Comparison of ENCODE assay signal across 1 cellular context in the genomic region with DNA sequence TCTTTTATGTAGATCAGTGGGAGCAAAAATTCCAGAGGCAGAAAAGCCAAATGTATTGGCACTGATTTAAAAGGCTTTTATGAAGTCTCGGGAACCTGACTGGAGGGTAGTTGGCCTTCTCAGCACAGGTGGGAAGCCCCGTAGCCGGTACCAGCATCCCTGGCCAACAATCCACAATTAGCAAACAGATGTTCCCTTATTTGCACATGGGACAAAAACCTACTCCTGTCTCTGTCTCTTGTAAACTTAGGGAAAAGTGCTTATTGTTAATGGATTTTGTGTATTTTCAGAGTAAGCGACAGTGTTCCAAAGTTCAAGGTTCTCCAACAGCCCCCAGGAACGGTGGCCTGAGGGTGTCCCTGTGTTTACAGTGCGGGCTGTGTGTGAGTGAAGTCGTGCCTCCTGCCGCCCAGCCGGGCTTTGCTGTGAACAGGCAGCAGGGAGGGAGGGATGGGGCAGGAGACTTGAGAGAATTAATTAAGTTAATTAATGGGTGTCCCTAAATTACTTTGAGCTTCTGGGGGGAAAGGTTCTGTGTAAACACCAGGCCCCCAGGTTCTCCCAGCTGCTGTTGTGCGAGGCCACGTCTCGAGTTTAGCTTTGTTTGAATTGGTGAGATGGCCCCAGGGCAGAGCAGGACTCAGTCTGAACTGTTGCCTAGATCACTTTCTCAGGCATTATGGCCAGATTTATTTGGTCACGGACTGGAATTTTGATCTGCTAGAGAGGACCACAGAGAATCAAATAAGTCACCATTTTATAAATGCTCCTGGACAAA.
TF ChIP-seq lines count a peak whose summit lies in the region.

No MANE protein-coding gene starts in this region.

TF ChIP-seq in H1, 55 proteins besides CTCF, POLR2A, EP300 and RAD21 (continued from another document):
- TF ChIP-seq, protein P1, sequence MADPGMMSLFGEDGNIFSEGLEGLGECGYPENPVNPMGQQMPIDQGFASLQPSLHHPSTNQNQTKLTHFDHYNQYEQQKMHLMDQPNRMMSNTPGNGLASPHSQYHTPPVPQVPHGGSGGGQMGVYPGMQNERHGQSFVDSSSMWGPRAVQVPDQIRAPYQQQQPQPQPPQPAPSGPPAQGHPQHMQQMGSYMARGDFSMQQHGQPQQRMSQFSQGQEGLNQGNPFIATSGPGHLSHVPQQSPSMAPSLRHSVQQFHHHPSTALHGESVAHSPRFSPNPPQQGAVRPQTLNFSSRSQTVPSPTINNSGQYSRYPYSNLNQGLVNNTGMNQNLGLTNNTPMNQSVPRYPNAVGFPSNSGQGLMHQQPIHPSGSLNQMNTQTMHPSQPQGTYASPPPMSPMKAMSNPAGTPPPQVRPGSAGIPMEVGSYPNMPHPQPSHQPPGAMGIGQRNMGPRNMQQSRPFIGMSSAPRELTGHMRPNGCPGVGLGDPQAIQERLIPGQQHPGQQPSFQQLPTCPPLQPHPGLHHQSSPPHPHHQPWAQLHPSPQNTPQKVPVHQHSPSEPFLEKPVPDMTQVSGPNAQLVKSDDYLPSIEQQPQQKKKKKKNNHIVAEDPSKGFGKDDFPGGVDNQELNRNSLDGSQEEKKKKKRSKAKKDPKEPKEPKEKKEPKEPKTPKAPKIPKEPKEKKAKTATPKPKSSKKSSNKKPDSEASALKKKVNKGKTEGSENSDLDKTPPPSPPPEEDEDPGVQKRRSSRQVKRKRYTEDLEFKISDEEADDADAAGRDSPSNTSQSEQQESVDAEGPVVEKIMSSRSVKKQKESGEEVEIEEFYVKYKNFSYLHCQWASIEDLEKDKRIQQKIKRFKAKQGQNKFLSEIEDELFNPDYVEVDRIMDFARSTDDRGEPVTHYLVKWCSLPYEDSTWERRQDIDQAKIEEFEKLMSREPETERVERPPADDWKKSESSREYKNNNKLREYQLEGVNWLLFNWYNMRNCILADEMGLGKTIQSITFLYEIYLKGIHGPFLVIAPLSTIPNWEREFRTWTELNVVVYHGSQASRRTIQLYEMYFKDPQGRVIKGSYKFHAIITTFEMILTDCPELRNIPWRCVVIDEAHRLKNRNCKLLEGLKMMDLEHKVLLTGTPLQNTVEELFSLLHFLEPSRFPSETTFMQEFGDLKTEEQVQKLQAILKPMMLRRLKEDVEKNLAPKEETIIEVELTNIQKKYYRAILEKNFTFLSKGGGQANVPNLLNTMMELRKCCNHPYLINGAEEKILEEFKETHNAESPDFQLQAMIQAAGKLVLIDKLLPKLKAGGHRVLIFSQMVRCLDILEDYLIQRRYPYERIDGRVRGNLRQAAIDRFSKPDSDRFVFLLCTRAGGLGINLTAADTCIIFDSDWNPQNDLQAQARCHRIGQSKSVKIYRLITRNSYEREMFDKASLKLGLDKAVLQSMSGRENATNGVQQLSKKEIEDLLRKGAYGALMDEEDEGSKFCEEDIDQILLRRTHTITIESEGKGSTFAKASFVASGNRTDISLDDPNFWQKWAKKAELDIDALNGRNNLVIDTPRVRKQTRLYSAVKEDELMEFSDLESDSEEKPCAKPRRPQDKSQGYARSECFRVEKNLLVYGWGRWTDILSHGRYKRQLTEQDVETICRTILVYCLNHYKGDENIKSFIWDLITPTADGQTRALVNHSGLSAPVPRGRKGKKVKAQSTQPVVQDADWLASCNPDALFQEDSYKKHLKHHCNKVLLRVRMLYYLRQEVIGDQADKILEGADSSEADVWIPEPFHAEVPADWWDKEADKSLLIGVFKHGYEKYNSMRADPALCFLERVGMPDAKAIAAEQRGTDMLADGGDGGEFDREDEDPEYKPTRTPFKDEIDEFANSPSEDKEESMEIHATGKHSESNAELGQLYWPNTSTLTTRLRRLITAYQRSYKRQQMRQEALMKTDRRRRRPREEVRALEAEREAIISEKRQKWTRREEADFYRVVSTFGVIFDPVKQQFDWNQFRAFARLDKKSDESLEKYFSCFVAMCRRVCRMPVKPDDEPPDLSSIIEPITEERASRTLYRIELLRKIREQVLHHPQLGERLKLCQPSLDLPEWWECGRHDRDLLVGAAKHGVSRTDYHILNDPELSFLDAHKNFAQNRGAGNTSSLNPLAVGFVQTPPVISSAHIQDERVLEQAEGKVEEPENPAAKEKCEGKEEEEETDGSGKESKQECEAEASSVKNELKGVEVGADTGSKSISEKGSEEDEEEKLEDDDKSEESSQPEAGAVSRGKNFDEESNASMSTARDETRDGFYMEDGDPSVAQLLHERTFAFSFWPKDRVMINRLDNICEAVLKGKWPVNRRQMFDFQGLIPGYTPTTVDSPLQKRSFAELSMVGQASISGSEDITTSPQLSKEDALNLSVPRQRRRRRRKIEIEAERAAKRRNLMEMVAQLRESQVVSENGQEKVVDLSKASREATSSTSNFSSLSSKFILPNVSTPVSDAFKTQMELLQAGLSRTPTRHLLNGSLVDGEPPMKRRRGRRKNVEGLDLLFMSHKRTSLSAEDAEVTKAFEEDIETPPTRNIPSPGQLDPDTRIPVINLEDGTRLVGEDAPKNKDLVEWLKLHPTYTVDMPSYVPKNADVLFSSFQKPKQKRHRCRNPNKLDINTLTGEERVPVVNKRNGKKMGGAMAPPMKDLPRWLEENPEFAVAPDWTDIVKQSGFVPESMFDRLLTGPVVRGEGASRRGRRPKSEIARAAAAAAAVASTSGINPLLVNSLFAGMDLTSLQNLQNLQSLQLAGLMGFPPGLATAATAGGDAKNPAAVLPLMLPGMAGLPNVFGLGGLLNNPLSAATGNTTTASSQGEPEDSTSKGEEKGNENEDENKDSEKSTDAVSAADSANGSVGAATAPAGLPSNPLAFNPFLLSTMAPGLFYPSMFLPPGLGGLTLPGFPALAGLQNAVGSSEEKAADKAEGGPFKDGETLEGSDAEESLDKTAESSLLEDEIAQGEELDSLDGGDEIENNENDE (IDR thresholded peaks at IDR 0.05; ENCODE audit: insufficient replicate concordance, low read length), result no peak
